In genomic region chr10:96077181-96077580, GRCh38 we compare ENCODE assay signal across 29 cellular contexts.
"Had no signal": no experiment of that assay in that cellular context is flagged by ENCODE, and none has a peak within 500 bp of the region (broad histone marks: within the 10 kb centered on the region; RNA-seq: fewer than 3 reads in every experiment).

No MANE protein-coding gene starts in this region.

- H3K27me3 Mint-ChIP-seq: dendritic cell treated with granulocyte-macrophage colony-stimulating factor and Interleukin-4, amounts not matched to agents 40 ng/mL and 50 ng/mL, for 4 days; effector memory CD8-positive, alpha-beta T cell had no signal

- H3K27ac ChIP-seq: colonic mucosa, coronary artery, dorsolateral prefrontal cortex, epithelial cell of prostate, esophagus muscularis mucosa, esophagus squamous epithelium, foreskin keratinocyte, gastrocnemius medialis, gastroesophageal sphincter, heart left ventricle, heart right ventricle had no signal

- H3K4me1 ChIP-seq: colonic mucosa, esophagus muscularis mucosa, esophagus squamous epithelium, gastrocnemius medialis, gastroesophageal sphincter, heart left ventricle had no signal

- H3K9me3 Mint-ChIP-seq: dendritic cell treated with granulocyte-macrophage colony-stimulating factor and Interleukin-4, amounts not matched to agents 40 ng/mL and 50 ng/mL, for 4 days; effector memory CD8-positive, alpha-beta T cell; endodermal cell had no signal

- H3K9me3 ChIP-seq: colonic mucosa, esophagus muscularis mucosa, esophagus squamous epithelium, gastrocnemius medialis, gastroesophageal sphincter, heart left ventricle, heart right ventricle had no signal

- H3K27ac Mint-ChIP-seq: dendritic cell treated with granulocyte-macrophage colony-stimulating factor and Interleukin-4, amounts not matched to agents 40 ng/mL and 50 ng/mL, for 4 days; effector memory CD8-positive, alpha-beta T cell; endodermal cell had no signal

- H3K27me3 ChIP-seq: colonic mucosa, dorsolateral prefrontal cortex, esophagus muscularis mucosa, esophagus squamous epithelium, foreskin keratinocyte, gastrocnemius medialis, gastroesophageal sphincter, heart left ventricle, heart right ventricle had no signal

- FAIRE-seq: colon, endometrium, endothelial cell of umbilical vein, frontal cortex had no signal

- DNase-seq: colonic mucosa; cortex of kidney; dermis blood vessel endothelial cell; dorsolateral prefrontal cortex; effector CD4-positive, alpha-beta T cell; effector CD8-positive, alpha-beta T cell; effector memory CD4-positive, alpha-beta T cell; effector memory CD8-positive, alpha-beta T cell; endodermal cell; erythroblast; esophagus squamous epithelium; foreskin fibroblast; foreskin keratinocyte; foreskin melanocyte; gastrocnemius medialis; glutamatergic neuron; head of caudate nucleus; heart left ventricle; heart right ventricle had no signal

- H3K36me3 ChIP-seq: colonic mucosa, gastrocnemius medialis had no signal

- ATAC-seq: effector memory CD8-positive, alpha-beta T cell; esophagus mucosa; foreskin keratinocyte; gastrocnemius medialis; gastroesophageal sphincter; heart left ventricle; heart right ventricle had no signal

- H3K4me3 Mint-ChIP-seq: dendritic cell treated with granulocyte-macrophage colony-stimulating factor and Interleukin-4, amounts not matched to agents 40 ng/mL and 50 ng/mL, for 4 days; effector memory CD8-positive, alpha-beta T cell; endodermal cell had no signal

- H3K4me3 ChIP-seq: colonic mucosa, coronary artery, dorsolateral prefrontal cortex, esophagus muscularis mucosa, esophagus squamous epithelium, gastrocnemius medialis, gastroesophageal sphincter, heart left ventricle, heart right ventricle had no signal
